16 cellular contexts compared by ENCODE assay signal in genomic region chr10:113820507-113820906, GRCh38. TPM values are rescaled to one million over a fixed set of nuclear protein-coding genes. Genes with fewer than 3 reads are reported as not detected.
A peak's percentile ranks its signal among the peaks of the same experiment; 100 is the strongest.
DNase-seq lines count a peak whose midpoint lies in the region; ATAC-seq and TF ChIP-seq lines count a peak whose summit lies in the region.
"Had no signal": no experiment of that assay in that cellular context is flagged by ENCODE, and none has a peak within 500 bp of the region (broad histone marks: within the 10 kb centered on the region; RNA-seq: fewer than 3 reads in every experiment).

No MANE protein-coding gene starts in this region.

- H3K4me3 ChIP-seq in HFF-Myc (replicated peaks; ENCODE audit: low read depth, low read length): no peak overlapping the region
- no peak overlapping the region for H3K4me3 ChIP-seq in brain microvascular endothelial cell (ENCODE audit: low read depth, low read length)

- no peaks in the 10 kb centered on the region for H3K4me1 Mint-ChIP-seq in progenitor cell of endocrine pancreas (ENCODE audit: low read depth)

- H3K36me3 Mint-ChIP-seq in progenitor cell of endocrine pancreas (ENCODE audit: insufficient read depth): no peaks in the 10 kb centered on the region

- H3K27ac ChIP-seq in brain microvascular endothelial cell (no peak overlapping the region), substantia nigra (ENCODE audit: low read depth, low read length, poor library complexity, severe bottlenecking) (no peak overlapping the region)
- H3K27ac ChIP-seq: foreskin keratinocyte had no signal

- no peaks in the 10 kb centered on the region for H3K27me3 Mint-ChIP-seq in progenitor cell of endocrine pancreas

- H3K4me3 Mint-ChIP-seq in progenitor cell of endocrine pancreas (ENCODE audit: low read depth): no peak overlapping the region
- H3K4me3 Mint-ChIP-seq: activated CD8-positive, alpha-beta T cell treated with anti-CD3 and anti-CD28 coated beads, Interleukin-2, amount 10 ng/mL, durations not matched to agents 7 days and 5 days had no signal

- no peaks in the 10 kb centered on the region for H3K36me3 ChIP-seq in brain microvascular endothelial cell (replicated peaks)

- peak; percentile 7 for DNase-seq in DMS53 (lab: John Stamatoyannopoulos, UW)
- no peak for DNase-seq in DMS53 treated with DMSO at 0.1 percent for 48 hours (lab: John Stamatoyannopoulos, UW; ENCODE audit: unreplicated experiment)
- no peak for DNase-seq in HFF-Myc (ENCODE audit: extremely low read depth, low read depth)
- DNase-seq in brain microvascular endothelial cell: no peak
- DNase-seq in progenitor cell of endocrine pancreas (ENCODE audit: low spot score, unreplicated experiment): no peak
- DNase-seq in substantia nigra (lab: John Stamatoyannopoulos, UW): no peak
- DNase-seq in activated effector memory CD4-positive, alpha-beta T cell treated with anti-CD3 and anti-CD28 coated beads, Interleukin-2, amount 50 U/mL, for 16 hours: no peak
- DNase-seq: activated CD8-positive, alpha-beta T cell treated with anti-CD3 and anti-CD28 coated beads, Interleukin-2, amount 10 ng/mL, durations not matched to agents 7 days and 5 days; activated effector memory CD4-positive, alpha-beta T cell treated with Interleukin-2 at 50 U/mL for 16 hours; foreskin keratinocyte; Kasumi-1; NCI-H2029; NCI-H774; nucleus accumbens; Right ventricle myocardium superior had no signal

- H3K9me3 Mint-ChIP-seq in progenitor cell of endocrine pancreas (ENCODE audit: low read depth): no peaks in the 10 kb centered on the region

- in situ Hi-C loops in brain microvascular endothelial cell (cut with HindIII; ENCODE audit: low pct_ligation_motif_present, low sequenced_read_pairs): no loop called here

- ATAC-seq in HG03097 (IDR thresholded peaks at IDR 0.05; ENCODE audit: low FRiP score, unreplicated experiment): no peak
- ATAC-seq: activated CD8-positive, alpha-beta T cell treated with anti-CD3 and anti-CD28 coated beads, Interleukin-2, amount 10 ng/mL, durations not matched to agents 7 days and 5 days; foreskin keratinocyte had no signal

- no peak overlapping the region for H3K27ac Mint-ChIP-seq in progenitor cell of endocrine pancreas
- H3K27ac Mint-ChIP-seq: activated CD8-positive, alpha-beta T cell treated with anti-CD3 and anti-CD28 coated beads, Interleukin-2, amount 10 ng/mL, durations not matched to agents 7 days and 5 days had no signal

- TF ChIP-seq CTCF in HFF-Myc (IDR thresholded peaks at IDR 0.05; ENCODE audit: low read depth, low read length, missing control alignments) (peak; percentile 32), brain microvascular endothelial cell (IDR thresholded peaks at IDR 0.05; ENCODE audit: low read depth, low read length, missing control alignments) (peak; percentile 51), progenitor cell of endocrine pancreas (IDR thresholded peaks at IDR 0.05; ENCODE audit: unreplicated experiment) (peak; percentile 40)

- no peaks in the 10 kb centered on the region for H3K27me3 ChIP-seq in brain microvascular endothelial cell (replicated peaks)
- H3K27me3 ChIP-seq: foreskin keratinocyte had no signal

RNA-seq across cellular contexts. Expression of gene DCLRE1A, which starts 33.4 kb away (rescaled TPM):
- 9.8 and 11.1 TPM in 2 replicates for total RNA-seq in progenitor cell of endocrine pancreas

RNA-seq across cellular contexts. Expression of gene NHLRC2, which starts 34.0 kb away (rescaled TPM):
- total RNA-seq in progenitor cell of endocrine pancreas: 41.7 and 43.6 TPM in 2 replicates
